In genomic region chr7:37208528-37208927, GRCh38 we compare ENCODE assay signal across 8 cellular contexts.
DNase-seq lines count a peak whose midpoint lies in the region; ATAC-seq and TF ChIP-seq lines count a peak whose summit lies in the region.

No MANE protein-coding gene starts in this region.

- H3K27me3 Mint-ChIP-seq in CD4-positive, alpha-beta memory T cell, result no peaks in the 10 kb centered on the region

- intact Hi-C loops in CD4-positive, alpha-beta memory T cell (cut with micrococcal nuclease), result loop anchor here (1.0 to 2.0 kb wide), 5 partner anchors 134 to 302 kb away; partner anchors contain the start of gene ELMO1
- intact Hi-C loops in adrenal gland (cut with DNase I), result loop anchor here in 1 of 2 donors (10.0 kb wide), 1 partner anchor 626 kb away; no protein-coding TSS in a partner anchor

- H3K9me3 ChIP-seq in CD4-positive, alpha-beta memory T cell (ENCODE audit: control insufficient read depth in 1 of 2, low read length in 2 of 2), result no peaks in the 10 kb centered on the region
- no peaks in the 10 kb centered on the region for H3K9me3 ChIP-seq in adrenal gland (replicated peaks in 1 of 3)

- no peak for TF ChIP-seq POLR2A in adrenal gland (IDR thresholded peaks at IDR 0.05)

- H3K36me3 Mint-ChIP-seq in CD4-positive, alpha-beta memory T cell, result peaks cover 75 to 81% of the 10 kb centered on the region in 2 donors

- TF ChIP-seq CTCF in adrenal gland (IDR thresholded peaks at IDR 0.05) (peak in 5 of 6 experiments; percentile 26 to 65 (median 41)), retinal pigment epithelial cell (conservative IDR thresholded peaks at IDR 0.05; ENCODE audit: low read depth, low read length) (peak; percentile 45)

- peak overlapping the region; percentile 22 to 84 (median 64) for H3K27ac Mint-ChIP-seq in CD4-positive, alpha-beta memory T cell

- CTCF ChIA-PET in CD4-positive, alpha-beta memory T cell (lab: Charles Lee; ENCODE audit: partially characterized antibody), result interaction anchor here (1.8 to 5.3 kb wide), 4 partner anchors 10 to 287 kb away, joined by 5 to 26 read pairs (median 14); partner anchors contain the start of gene ELMO1

- H3K4me1 ChIP-seq in CD4-positive, alpha-beta memory T cell (ENCODE audit: insufficient read depth, low read length), result no peaks in the 10 kb centered on the region
- H3K4me1 ChIP-seq in adrenal gland (replicated peaks in 1 of 2), result peaks cover 19 to 23% of the 10 kb centered on the region in 2 donors

- no peak overlapping the region for H3K4me3 ChIP-seq in CD4-positive, alpha-beta memory T cell (ENCODE audit: low read length in 2 of 2)
- H3K4me3 ChIP-seq in adrenal gland (no peak overlapping the region), retinal pigment epithelial cell (ENCODE audit: low read length) (no peak overlapping the region)

- ATAC-seq in GM18861 (IDR thresholded peaks at IDR 0.05; ENCODE audit: unreplicated experiment) (peak; percentile 77), HG03064 (IDR thresholded peaks at IDR 0.05; ENCODE audit: low read depth, unreplicated experiment) (peak; percentile 72)

- DNase-seq in CD4-positive, alpha-beta memory T cell, result peak in 4 of 5 donors; percentile 15 to 38 (median 32)
- peak; percentile 20 for DNase-seq in NCI-H748 treated with DMSO at 0.1 percent for 48 hours (lab: John Stamatoyannopoulos, UW)
- peak; percentile 67 to 91 (median 84) for DNase-seq in adrenal gland
- DNase-seq in hepatic stellate cell (ENCODE audit: low spot score), result peak; percentile 24
- DNase-seq in retinal pigment epithelial cell (ENCODE audit: low read depth), result peak; percentile 27
- DNase-seq in NCI-H2029 (lab: John Stamatoyannopoulos, UW), result no peak

- POLR2A ChIA-PET in CD4-positive, alpha-beta memory T cell (lab: Charles Lee; ENCODE audit: partially characterized antibody), result interaction anchor here (1.2 kb wide), 1 partner anchor 286 kb away, joined by 3 read pairs; no protein-coding TSS in a partner anchor

- 2 to 4% (median 2%) methylated on average over 5 of the region's 5 CpGs for WGBS in adrenal gland, 4 donors

- H3K9me3 Mint-ChIP-seq in CD4-positive, alpha-beta memory T cell, result peaks cover 0 to 2% (median 0%) of the 10 kb centered on the region in 8 donors

- H3K27ac ChIP-seq in CD4-positive, alpha-beta memory T cell (ENCODE audit: low read depth, low read length), result no peak overlapping the region
- peak overlapping the region in 3 of 5 donors; percentile 11 to 65 (median 32) for H3K27ac ChIP-seq in adrenal gland

- no peak overlapping the region for H3K4me3 Mint-ChIP-seq in CD4-positive, alpha-beta memory T cell

- peaks cover 0 to 3% (median under 1%) of the 10 kb centered on the region in 4 donors for H3K4me1 Mint-ChIP-seq in CD4-positive, alpha-beta memory T cell

- H3K36me3 ChIP-seq in CD4-positive, alpha-beta memory T cell (ENCODE audit: insufficient read depth, low read length), result peaks cover 25% of the 10 kb centered on the region
- H3K36me3 ChIP-seq in adrenal gland (replicated peaks in 1 of 2), result no peaks in the 10 kb centered on the region

- H3K27me3 ChIP-seq in CD4-positive, alpha-beta memory T cell (ENCODE audit: insufficient read depth, low read length), result no peaks in the 10 kb centered on the region
- no peaks in the 10 kb centered on the region for H3K27me3 ChIP-seq in adrenal gland
